Comparison of ENCODE assay signal across 17 cellular contexts in genomic region chr16:22267764-22268163, GRCh38. TPM values are rescaled to one million over a fixed set of nuclear protein-coding genes. Genes with fewer than 3 reads are reported as not detected.
DNase-seq lines count a peak whose midpoint lies in the region; ATAC-seq and TF ChIP-seq lines count a peak whose summit lies in the region.
"Had no signal": no experiment of that assay in that cellular context is flagged by ENCODE, and none has a peak within 500 bp of the region (broad histone marks: within the 10 kb centered on the region; RNA-seq: fewer than 3 reads in every experiment).

No MANE protein-coding gene starts in this region.

- WGBS in transverse colon (ENCODE audit: low coverage in 1 of 2), 2 donors: 89% methylated on average over 8 of the region's 8 CpGs; no CpG with 5 or more reads in 1 of the 2 donors

- peak; percentile 72 for DNase-seq in NCI-H82 (lab: John Stamatoyannopoulos, UW)
- DNase-seq in NCI-H82 treated with DMSO at 0.1 percent for 48 hours (lab: John Stamatoyannopoulos, UW; ENCODE audit: unreplicated experiment): no peak
- DNase-seq in NCI-H2029 treated with DMSO at 0.1 percent for 48 hours (lab: John Stamatoyannopoulos, UW): peak; percentile 21
- DNase-seq in cerebellum (ENCODE audit: low spot score): peak; percentile 63
- DNase-seq in gastrocnemius medialis: peak; percentile 72 to 87
- no peak for DNase-seq in NCI-H146 treated with DMSO at 0.1 percent for 48 hours (lab: John Stamatoyannopoulos, UW; ENCODE audit: unreplicated experiment)
- DNase-seq in transverse colon: no peak
- DNase-seq: 8988T, GOT3, KBM-7, NCI-H1417 treated with DMSO at 0.1 percent for 48 hours, NCI-H2107, NCI-H774, Peyer's patch had no signal

- no peak for TF ChIP-seq EP300 in transverse colon (IDR thresholded peaks at IDR 0.05; ENCODE audit: low read depth)

- H3K9me3 ChIP-seq in gastrocnemius medialis (no peaks in the 10 kb centered on the region), transverse colon (no peaks in the 10 kb centered on the region)
- H3K9me3 ChIP-seq: BLaER1 treated with 17β-estradiol and CSF1 and Interleukin-3, amounts not matched to agents 10 nM and 100 nM; Peyer's patch had no signal

- in situ Hi-C loops in gastrocnemius medialis (cut with MboI; ENCODE audit: low sequenced_read_pairs in 4 of 4) (no loop called here), transverse colon (cut with MboI; ENCODE audit: low pct_ligation_motif_present in 1 of 4, low pct_unique_long_range_greater_than_20kb in 1 of 4, low sequenced_read_pairs in 3 of 4) (no loop called here)

- TF ChIP-seq CTCF in gastrocnemius medialis (IDR thresholded peaks at IDR 0.05 in 4 of 5, conservative IDR thresholded peaks at IDR 0.05 in 1 of 5): no peak
- no peak for TF ChIP-seq CTCF in transverse colon (IDR thresholded peaks at IDR 0.05)

- ATAC-seq in gastrocnemius medialis (peak; percentile 84 to 96), HG02610 (IDR thresholded peaks at IDR 0.05; ENCODE audit: unreplicated experiment) (no peak)
- ATAC-seq: Right ventricle myocardium inferior had no signal

- H3K27ac ChIP-seq in gastrocnemius medialis: peak overlapping the region; percentile 63 to 77 (median 69)
- no peak overlapping the region for H3K27ac ChIP-seq in transverse colon
- H3K27ac ChIP-seq: BLaER1 treated with 17β-estradiol and CSF1 and Interleukin-3, amounts not matched to agents 10 nM and 100 nM; Peyer's patch had no signal

- intact Hi-C loops in gastrocnemius medialis (cut with DNase I; ENCODE audit: low total_unique reads) (no loop called here), transverse colon (cut with DNase I; ENCODE audit: low total_unique reads) (no loop called here)

- H3K4me3 ChIP-seq in gastrocnemius medialis (no peak overlapping the region), transverse colon (no peak overlapping the region)
- H3K4me3 ChIP-seq: BLaER1 treated with 17β-estradiol and CSF1 and Interleukin-3, amounts not matched to agents 10 nM and 100 nM; Peyer's patch had no signal

- H3K27me3 ChIP-seq in gastrocnemius medialis: no peaks in the 10 kb centered on the region
- H3K27me3 ChIP-seq in transverse colon: no peaks in the 10 kb centered on the region
- H3K27me3 ChIP-seq: BLaER1 treated with 17β-estradiol and CSF1 and Interleukin-3, amounts not matched to agents 10 nM and 100 nM; Peyer's patch had no signal

- peaks cover 0 to 81% of the 10 kb centered on the region in 2 donors for H3K36me3 ChIP-seq in gastrocnemius medialis
- H3K36me3 ChIP-seq in transverse colon: peaks cover 0 to 58% (median 18%) of the 10 kb centered on the region in 4 donors

- peaks cover 7% of the 10 kb centered on the region in 2 donors for H3K4me1 ChIP-seq in gastrocnemius medialis
- H3K4me1 ChIP-seq in transverse colon: no peaks in the 10 kb centered on the region
- H3K4me1 ChIP-seq: BLaER1 treated with 17β-estradiol and CSF1 and Interleukin-3, amounts not matched to agents 10 nM and 100 nM; Peyer's patch had no signal

- TF ChIP-seq POLR2A in gastrocnemius medialis (IDR thresholded peaks at IDR 0.05): no peak
- no peak for TF ChIP-seq POLR2A in transverse colon (IDR thresholded peaks at IDR 0.05)

RNA-seq across cellular contexts. Expression of gene POLR3E, which starts 29.4 kb away (rescaled TPM):
- 30.8 TPM for total RNA-seq in cerebellum
- total RNA-seq in gastrocnemius medialis: 100 to 1,000 TPM; 105 to 182 (median 116) TPM
- total RNA-seq in transverse colon: 100 to 1,000 TPM in 1 of 4 donors, 10 to 100 TPM in 3; 23.2 to 107 (median 46.0) TPM

Comparison
In these comparisons a context has a peak if more than half of its experiments do, and no peak if none do; other contexts are left out.
1. DNase-seq: peak in NCI-H82 (single experiment), NCI-H2029 treated with DMSO at 0.1 percent for 48 hours (single experiment), cerebellum (single experiment) and gastrocnemius medialis (2 of 2); none in NCI-H82 treated with DMSO at 0.1 percent for 48 hours (single experiment), NCI-H146 treated with DMSO at 0.1 percent for 48 hours (single experiment) and transverse colon (single experiment).
2. H3K27ac ChIP-seq: peak in gastrocnemius medialis (4 of 4); none in transverse colon (0 of 4).